8 cellular contexts compared by ENCODE assay signal in genomic region chr4:2800691-2801596, GRCh38. TPM values are rescaled to one million over a fixed set of nuclear protein-coding genes. Genes with fewer than 3 reads are reported as not detected.
DNase-seq lines count a peak whose midpoint lies in the region; ATAC-seq and TF ChIP-seq lines count a peak whose summit lies in the region.

No MANE protein-coding gene starts in this region.

- intact Hi-C loops in lower lobe of right lung (cut with DNase I): no loop called here

- TF ChIP-seq POLR2A in Peyer's patch (IDR thresholded peaks at IDR 0.05): no peak

- peaks cover 84 to 100% (median 97%) of the 10 kb centered on the region in 10 experiments for H3K4me1 ChIP-seq in BLaER1 treated with 17β-estradiol and CSF1 and Interleukin-3, amounts not matched to agents 10 nM and 100 nM
- H3K4me1 ChIP-seq in Peyer's patch: peaks cover 28 to 96% (median 55%) of the 10 kb centered on the region in 4 donors
- H3K4me1 ChIP-seq in lower lobe of right lung: peaks cover 96% of the 10 kb centered on the region

- ATAC-seq in GM21447 (IDR thresholded peaks at IDR 0.05; ENCODE audit: unreplicated experiment) (peak; percentile 38), lower lobe of right lung (peak; percentile 67 to 74), HG03378 (IDR thresholded peaks at IDR 0.05; ENCODE audit: unreplicated experiment) (no peak)

- peak overlapping the region; percentile 83 to 96 (median 90) for H3K9ac ChIP-seq in BLaER1 treated with 17β-estradiol and CSF1 and Interleukin-3, amounts not matched to agents 10 nM and 100 nM

- DNase-seq in Peyer's patch: peak; percentile 63 to 83 (median 73)
- DNase-seq in choroid plexus epithelial cell (ENCODE audit: low read depth): peak; percentile 86
- peak; percentile 90 for DNase-seq in lower lobe of right lung
- DNase-seq in substantia nigra (lab: John Stamatoyannopoulos, UW): peak in 45 of 49 donors; percentile 43 to 95 (median 79)
- DNase-seq in DMS79 treated with DMSO at 0.1 percent for 48 hours (lab: John Stamatoyannopoulos, UW): no peak

- H3K9me3 ChIP-seq in BLaER1 treated with 17β-estradiol and CSF1 and Interleukin-3, amounts not matched to agents 10 nM and 100 nM (replicated peaks in 1 of 11): no peaks in the 10 kb centered on the region
- H3K9me3 ChIP-seq in Peyer's patch (no peaks in the 10 kb centered on the region), lower lobe of right lung (no peaks in the 10 kb centered on the region)

- H3K4me2 ChIP-seq in BLaER1 treated with 17β-estradiol and CSF1 and Interleukin-3, amounts not matched to agents 10 nM and 100 nM: peak overlapping the region; percentile 93 to 100 (median 99)

- H4K20me1 ChIP-seq in BLaER1 treated with 17β-estradiol and CSF1 and Interleukin-3, amounts not matched to agents 10 nM and 100 nM: peaks cover 0 to 77% (median 0%) of the 10 kb centered on the region in 11 experiments; a peak in 12 of 22 replicates

- H3K36me3 ChIP-seq in BLaER1 treated with 17β-estradiol and CSF1 and Interleukin-3, amounts not matched to agents 10 nM and 100 nM: peaks cover 0 to 53% (median 0%) of the 10 kb centered on the region in 11 experiments; a peak in 10 of 22 replicates
- H3K36me3 ChIP-seq in Peyer's patch (no peaks in the 10 kb centered on the region), lower lobe of right lung (no peaks in the 10 kb centered on the region)

- H3K4me3 ChIP-seq in BLaER1 treated with 17β-estradiol and CSF1 and Interleukin-3, amounts not matched to agents 10 nM and 100 nM: peak overlapping the region in 9 of 10 experiments; percentile 56 to 88 (median 78); a peak in 18 of 20 replicates
- H3K4me3 ChIP-seq in Peyer's patch: peak overlapping the region in 1 of 4 donors; percentile 1
- H3K4me3 ChIP-seq in choroid plexus epithelial cell (ENCODE audit: low read depth, low read length): no peak overlapping the region
- peak overlapping the region; percentile 50 for H3K4me3 ChIP-seq in lower lobe of right lung

- H3K27me3 ChIP-seq in BLaER1 treated with 17β-estradiol and CSF1 and Interleukin-3, amounts not matched to agents 10 nM and 100 nM: no peaks in the 10 kb centered on the region
- H3K27me3 ChIP-seq in Peyer's patch (no peaks in the 10 kb centered on the region), lower lobe of right lung (ENCODE audit: low read depth) (no peaks in the 10 kb centered on the region)

- TF ChIP-seq CTCF in Peyer's patch (IDR thresholded peaks at IDR 0.05): no peak
- TF ChIP-seq CTCF in choroid plexus epithelial cell (conservative IDR thresholded peaks at IDR 0.05; ENCODE audit: low read depth, low read length): no peak
- TF ChIP-seq CTCF in lower lobe of right lung (IDR thresholded peaks at IDR 0.05): no peak

- H3K27ac ChIP-seq in BLaER1 treated with 17β-estradiol and CSF1 and Interleukin-3, amounts not matched to agents 10 nM and 100 nM: peak overlapping the region; percentile 88 to 99 (median 93)
- peak overlapping the region; percentile 66 to 83 (median 75) for H3K27ac ChIP-seq in Peyer's patch
- peak overlapping the region; percentile 87 for H3K27ac ChIP-seq in lower lobe of right lung
- H3K27ac ChIP-seq in substantia nigra (ENCODE audit: low read depth, low read length, poor library complexity, severe bottlenecking): peak overlapping the region; percentile 80

RNA-seq across cellular contexts. Expression of gene SH3BP2, which starts 8.1 kb away (rescaled TPM):
- total RNA-seq in Peyer's patch: 100 to 1,000 TPM in 2 of 4 donors, 10 to 100 TPM in 2; 54.8 to 208 (median 102) TPM
- total RNA-seq in lower lobe of right lung: 102 TPM

RNA-seq across cellular contexts. Expression of gene ADD1, which starts 42.7 kb away (rescaled TPM):
- total RNA-seq in Peyer's patch: 100 to 1,000 TPM; 290 to 470 (median 372) TPM
- total RNA-seq in lower lobe of right lung: 279 TPM

RNA-seq across cellular contexts. Expression of gene TNIP2, which starts 44.8 kb away (rescaled TPM):
- total RNA-seq in Peyer's patch (100 to 1,000 TPM; 135 to 255 (median 145) TPM), lower lobe of right lung (36.7 TPM)
